ENCODE assay signal across 8 cellular contexts in genomic region chr6:13354331-13355042, GRCh38. TPM values are rescaled to one million over a fixed set of nuclear protein-coding genes. Genes with fewer than 3 reads are reported as not detected.
A peak's percentile ranks its signal among the peaks of the same experiment; 100 is the strongest.
DNase-seq lines count a peak whose midpoint lies in the region; ATAC-seq lines count a peak whose summit lies in the region.

No MANE protein-coding gene starts in this region.

- peak overlapping the region; percentile 99 for H3K27ac Mint-ChIP-seq in activated naive CD4-positive, alpha-beta T cell treated with anti-CD3 and anti-CD28 coated beads, Interleukin-2, amount 50 U/mL, for 72 hours

- intact Hi-C loops in Right ventricle myocardium inferior (cut with DNase I), result loop anchor here (5.0 kb wide), 1 partner anchor 133 kb away; the partner anchor contains the start of gene GFOD1
- intact Hi-C loops in cardiac septum (cut with DNase I), result loop anchor here (5.0 kb wide), 1 partner anchor 133 kb away; the partner anchor contains the start of gene GFOD1

- peaks cover 0 to 7% of the 10 kb centered on the region in 2 donors for H3K36me3 Mint-ChIP-seq in activated naive CD4-positive, alpha-beta T cell treated with anti-CD3 and anti-CD28 coated beads, Interleukin-2, amount 50 U/mL, for 72 hours

- ATAC-seq in Right ventricle myocardium inferior, result peak; percentile 12
- no peak for ATAC-seq in activated naive CD4-positive, alpha-beta T cell treated with anti-CD3 and anti-CD28 coated beads, Interleukin-2, amount 50 U/mL, for 72 hours
- no peak for ATAC-seq in GM19395 (IDR thresholded peaks at IDR 0.05; ENCODE audit: unreplicated experiment)
- ATAC-seq in GM18909 (IDR thresholded peaks at IDR 0.05; ENCODE audit: poor library complexity, unreplicated experiment), result no peak
- ATAC-seq in GM18867 (IDR thresholded peaks at IDR 0.05; ENCODE audit: unreplicated experiment), result no peak

- DNase-seq in Right ventricle myocardium inferior (ENCODE audit: missing footprints) (no peak), cardiac septum (ENCODE audit: low spot score) (no peak), islet precursor cell (peak; percentile 72), retina (no peak)
- DNase-seq in activated naive CD4-positive, alpha-beta T cell treated with anti-CD3 and anti-CD28 coated beads, Interleukin-2, amount 50 U/mL, for 72 hours (ENCODE audit: low spot score in 2 of 2), result no peak

- no peaks in the 10 kb centered on the region for H3K9me3 Mint-ChIP-seq in activated naive CD4-positive, alpha-beta T cell treated with anti-CD3 and anti-CD28 coated beads, Interleukin-2, amount 50 U/mL, for 72 hours

RNA-seq across cellular contexts. Expression of gene TBC1D7, which starts 26.1 kb away (rescaled TPM):
- total RNA-seq in Right ventricle myocardium inferior (32.2 TPM), cardiac septum (30.5 TPM)
- total RNA-seq in activated naive CD4-positive, alpha-beta T cell treated with anti-CD3 and anti-CD28 coated beads, Interleukin-2, amount 50 U/mL, for 72 hours, result 10 to 100 TPM; 13.2 to 30.9 TPM
